Comparison of ENCODE assay signal across 22 cellular contexts in genomic region chr9:120399940-120400339, GRCh38.
DNase-seq lines count a peak whose midpoint lies in the region; ATAC-seq, FAIRE-seq and TF ChIP-seq lines count a peak whose summit lies in the region.
"Had no signal": no experiment of that assay in that cellular context is flagged by ENCODE, and none has a peak within 500 bp of the region (broad histone marks: within the 10 kb centered on the region; RNA-seq: fewer than 3 reads in every experiment).

No MANE protein-coding gene starts in this region.

- DNase-seq in HepG2 (ENCODE audit: low spot score): no peak
- no peak for DNase-seq in right lobe of liver
- no peak for DNase-seq in occipital lobe (lab: John Stamatoyannopoulos, UW)
- no peak for DNase-seq in SHP77 treated with DMSO at 0.1 percent for 48 hours (lab: John Stamatoyannopoulos, UW)
- DNase-seq: 8988T; ACHN; AML-193; C1 segment of cervical spinal cord; Caco-2; CD8-positive, alpha-beta T cell; DMS153; DND-41; GOT3; HFFc6 had no signal

- H3K4me2 ChIP-seq in HepG2 (ENCODE audit: low read depth, low read length): no peak overlapping the region
- H3K4me2 ChIP-seq: A549 had no signal

- no peak for TF ChIP-seq EP300 in HepG2 (IDR thresholded peaks at IDR 0.05; ENCODE audit: low read depth in 2 of 2, low read length in 2 of 2)
- no peak for TF ChIP-seq EP300 in HepG2 (CRISPR knock-in tag; IDR thresholded peaks at IDR 0.05; ENCODE audit: borderline replicate concordance)

- BruUV-seq in HepG2 (replicated peaks; lab: Mats Ljungman, UMichigan): no TSS peak

- POLR2A ChIA-PET in HepG2 (lab: Yijun Ruan, JAX): interaction anchor here (1.1 kb wide), 1 partner anchor 15 kb away, joined by 3 read pairs; no protein-coding TSS in a partner anchor

- no peaks in the 10 kb centered on the region for H3K27me3 ChIP-seq in liver (ENCODE audit: control insufficient read depth in 4 of 4, insufficient read depth in 4 of 4, low read length in 3 of 4)
- no peaks in the 10 kb centered on the region for H3K27me3 ChIP-seq in HepG2 (ENCODE audit: control insufficient read depth in 1 of 2, insufficient read depth in 2 of 2, low read length in 2 of 2)
- H3K27me3 ChIP-seq in right lobe of liver: no peaks in the 10 kb centered on the region

- H3K79me2 ChIP-seq in HepG2 (ENCODE audit: insufficient read depth, low read length): no peaks in the 10 kb centered on the region

- H4K20me1 ChIP-seq in HepG2 (ENCODE audit: insufficient read depth, low read length): no peaks in the 10 kb centered on the region

- TF ChIP-seq POLR2A in HepG2 (IDR thresholded peaks at IDR 0.05; ENCODE audit: insufficient read depth in 1 of 2, low read depth in 2 of 2, low read length in 2 of 2) (no peak), right lobe of liver (IDR thresholded peaks at IDR 0.05) (no peak)

- peaks cover 0 to 52% (median 31%) of the 10 kb centered on the region in 4 donors for H3K36me3 ChIP-seq in liver (ENCODE audit: control insufficient read depth in 4 of 4, insufficient read depth in 3 of 4, low read depth in 1 of 4, low read length in 3 of 4)
- peaks cover 43 to 80% of the 10 kb centered on the region in 2 experiments for H3K36me3 ChIP-seq in HepG2 (replicated peaks in 1 of 2; ENCODE audit: control insufficient read depth in 1 of 2, insufficient read depth in 2 of 2, low read length in 2 of 2)
- H3K36me3 ChIP-seq in right lobe of liver: peaks cover 0 to 16% (median 6%) of the 10 kb centered on the region in 4 donors

- WGBS in liver: 64% methylated on average over 2 of the region's 2 CpGs
- 97% methylated on average over 2 of the region's 2 CpGs for WGBS in HepG2 (ENCODE audit: low lambda C conversion rate)
- 50% methylated on average over 2 of the region's 2 CpGs for WGBS in right lobe of liver (ENCODE audit: insufficient coverage, low coverage, low lambda C conversion rate, missing lambda C conversion rate)

- H3K9me3 ChIP-seq in liver (ENCODE audit: control insufficient read depth in 4 of 4, low read length in 3 of 4): no peaks in the 10 kb centered on the region
- no peaks in the 10 kb centered on the region for H3K9me3 ChIP-seq in HepG2 (ENCODE audit: low read length)
- no peaks in the 10 kb centered on the region for H3K9me3 ChIP-seq in right lobe of liver
- H3K9me3 ChIP-seq: A549, Caco-2, HAP-1 had no signal

- ATAC-seq in HepG2 (no peak), right lobe of liver (peak in 3 of 4 donors; percentile 18 to 58 (median 49)), HG02798 (IDR thresholded peaks at IDR 0.05; ENCODE audit: poor library complexity, unreplicated experiment) (no peak)
- no peak for ATAC-seq in activated T-helper 17 cell treated with anti-CD3 and anti-CD28 coated beads, Interleukin-2, amount 50 U/mL, for 72 hours (replicated peaks)
- ATAC-seq: A549; CD8-positive, alpha-beta T cell had no signal

- CTCF ChIA-PET in HepG2 (lab: Yijun Ruan, JAX; ENCODE audit: low intra/inter-chr PET ratio, low total read pairs): no interaction called here

- no peaks in the 10 kb centered on the region for H3K27me3 Mint-ChIP-seq in activated T-helper 17 cell treated with anti-CD3 and anti-CD28 coated beads, Interleukin-2, amount 50 U/mL, for 72 hours

- no peaks in the 10 kb centered on the region for H3K9me3 Mint-ChIP-seq in activated T-helper 17 cell treated with anti-CD3 and anti-CD28 coated beads, Interleukin-2, amount 50 U/mL, for 72 hours
- H3K9me3 Mint-ChIP-seq: CD8-positive, alpha-beta T cell; HFFc6 had no signal

- TF ChIP-seq RAD21 in liver (IDR thresholded peaks at IDR 0.05): no peak
- TF ChIP-seq RAD21 in HepG2 (CRISPR knock-in tag; IDR thresholded peaks at IDR 0.05): no peak

- H3K4me3 ChIP-seq in liver (ENCODE audit: low read depth in 1 of 3, low read length in 3 of 3) (no peak overlapping the region), HepG2 (replicated peaks in 1 of 3; ENCODE audit: insufficient read depth in 1 of 3, low read depth in 2 of 3, low read length in 3 of 3) (no peak overlapping the region), right lobe of liver (no peak overlapping the region)
- H3K4me3 ChIP-seq: A549, HAP-1 had no signal

- peaks cover 5 to 18% (median 7%) of the 10 kb centered on the region in 4 donors for H3K4me1 ChIP-seq in liver (ENCODE audit: control insufficient read depth in 4 of 4, insufficient read depth in 4 of 4, low read length in 3 of 4)
- H3K4me1 ChIP-seq in HepG2 (ENCODE audit: insufficient read depth, low read length): peaks cover 22% of the 10 kb centered on the region
- peaks cover 0 to 49% (median 3%) of the 10 kb centered on the region in 4 donors for H3K4me1 ChIP-seq in right lobe of liver
- H3K4me1 ChIP-seq: Caco-2, HAP-1 had no signal

- in situ Hi-C loops in HepG2 (cut with HindIII; ENCODE audit: extremely low pct_ligation_motif_present, low pct_unique_long_range_greater_than_20kb): loop anchor here (10.0 kb wide), 1 partner anchor 65 kb away; no protein-coding TSS in a partner anchor

- H3K27ac ChIP-seq in liver (ENCODE audit: low read depth in 1 of 2, low read length in 2 of 2) (no peak overlapping the region), HepG2 (ENCODE audit: extremely low read length, insufficient read depth, low read length) (no peak overlapping the region), right lobe of liver (peak overlapping the region in 1 of 3 donors; percentile 50)

- no peak overlapping the region for H2AFZ ChIP-seq in HepG2 (ENCODE audit: low read length)

- H3K9ac ChIP-seq in liver (ENCODE audit: low read depth in 1 of 2, low read length in 2 of 2): peak overlapping the region in 1 of 2 donors; percentile 37
- no peak overlapping the region for H3K9ac ChIP-seq in HepG2 (ENCODE audit: insufficient read depth, low read depth, low read length)

- peaks cover 11% of the 10 kb centered on the region for H3K4me1 Mint-ChIP-seq in activated T-helper 17 cell treated with anti-CD3 and anti-CD28 coated beads, Interleukin-2, amount 50 U/mL, for 72 hours

- no peak for FAIRE-seq in HepG2 (lab: Jason Lieb, UNC)
- FAIRE-seq: A549, G401.6, GM12892, H54 had no signal

- peak overlapping the region; percentile 25 for H3K27ac Mint-ChIP-seq in activated T-helper 17 cell treated with anti-CD3 and anti-CD28 coated beads, Interleukin-2, amount 50 U/mL, for 72 hours
- H3K27ac Mint-ChIP-seq: CD8-positive, alpha-beta T cell; HFFc6 had no signal

- TF ChIP-seq CTCF in liver (IDR thresholded peaks at IDR 0.05; ENCODE audit: low read depth, low read length, missing input control) (no peak), HepG2 (CRISPR knock-in tag; IDR thresholded peaks at IDR 0.05) (no peak), right lobe of liver (IDR thresholded peaks at IDR 0.05) (no peak)

- H3K36me3 Mint-ChIP-seq in activated T-helper 17 cell treated with anti-CD3 and anti-CD28 coated beads, Interleukin-2, amount 50 U/mL, for 72 hours (ENCODE audit: low read depth): peaks cover 90% of the 10 kb centered on the region

- no peak overlapping the region for H3K4me3 Mint-ChIP-seq in activated T-helper 17 cell treated with anti-CD3 and anti-CD28 coated beads, Interleukin-2, amount 50 U/mL, for 72 hours
- H3K4me3 Mint-ChIP-seq: CD8-positive, alpha-beta T cell; HFFc6 had no signal

- intact Hi-C loops in HepG2 (cut with micrococcal nuclease; ENCODE audit: unreplicated experiment) (no loop called here), right lobe of liver (cut with DNase I) (no loop called here)

TF ChIP-seq in liver, 16 proteins besides CTCF, POLR2A, EP300 and RAD21 (continues in another document):
- TF ChIP-seq ZBTB33 (IDR thresholded peaks at IDR 0.05) (no peak), FOXA2 (IDR thresholded peaks at IDR 0.05) (peak; percentile 11), TAF1 (conservative IDR thresholded peaks at IDR 0.05) (no peak), ATF3 (IDR thresholded peaks at IDR 0.05) (no peak), RXRA (IDR thresholded peaks at IDR 0.05) (no peak)

TF ChIP-seq in HepG2, 621 proteins besides CTCF, POLR2A, EP300 and RAD21 (continues in another document):
- TF ChIP-seq MYNN (CRISPR knock-in tag; IDR thresholded peaks at IDR 0.05; ENCODE audit: low read depth) (no peak), ZNF672 (CRISPR knock-in tag; IDR thresholded peaks at IDR 0.05) (no peak), DPF2 (CRISPR knock-in tag; IDR thresholded peaks at IDR 0.05; ENCODE audit: borderline replicate concordance, low read depth) (no peak), ZNF446 (CRISPR knock-in tag; IDR thresholded peaks at IDR 0.05) (no peak), HNRNPLL (IDR thresholded peaks at IDR 0.05; ENCODE audit: low read depth, low read length, poor library complexity, severe bottlenecking) (no peak), ZNF275 (CRISPR knock-in tag; IDR thresholded peaks at IDR 0.05; ENCODE audit: borderline replicate concordance) (no peak), FOXA3 (CRISPR knock-in tag; IDR thresholded peaks at IDR 0.05) (no peak), BRCA1 (CRISPR knock-in tag; IDR thresholded peaks at IDR 0.05) (no peak), POLR2AphosphoS5 (IDR thresholded peaks at IDR 0.05; ENCODE audit: low read depth, low read length) (no peak), ETV5 (CRISPR knock-in tag; IDR thresholded peaks at IDR 0.05; ENCODE audit: borderline replicate concordance) (no peak), NCOR1 (IDR thresholded peaks at IDR 0.05; ENCODE audit: borderline replicate concordance, low read length) (no peak), ZNF484 (CRISPR knock-in tag; IDR thresholded peaks at IDR 0.05; ENCODE audit: borderline replicate concordance, low read depth) (no peak), ZNF850 (CRISPR knock-in tag; conservative IDR thresholded peaks at IDR 0.05) (no peak), ZBTB1 (CRISPR knock-in tag; IDR thresholded peaks at IDR 0.05; ENCODE audit: borderline replicate concordance) (no peak), GLMP (CRISPR knock-in tag; IDR thresholded peaks at IDR 0.05; ENCODE audit: borderline replicate concordance) (no peak), ATRX (CRISPR knock-in tag; IDR thresholded peaks at IDR 0.05; ENCODE audit: borderline replicate concordance) (no peak)

Comparison
In these comparisons a context has a peak if more than half of its experiments do, and no peak if none do; other contexts are left out.
1. ATAC-seq: peak in right lobe of liver (3 of 4); none in HepG2 (single experiment), activated T-helper 17 cell treated with anti-CD3 and anti-CD28 coated beads, Interleukin-2, amount 50 U/mL, for 72 hours (single experiment) and HG02798 (single experiment).